Comparison of ENCODE assay signal across 8 cellular contexts in the genomic region with DNA sequence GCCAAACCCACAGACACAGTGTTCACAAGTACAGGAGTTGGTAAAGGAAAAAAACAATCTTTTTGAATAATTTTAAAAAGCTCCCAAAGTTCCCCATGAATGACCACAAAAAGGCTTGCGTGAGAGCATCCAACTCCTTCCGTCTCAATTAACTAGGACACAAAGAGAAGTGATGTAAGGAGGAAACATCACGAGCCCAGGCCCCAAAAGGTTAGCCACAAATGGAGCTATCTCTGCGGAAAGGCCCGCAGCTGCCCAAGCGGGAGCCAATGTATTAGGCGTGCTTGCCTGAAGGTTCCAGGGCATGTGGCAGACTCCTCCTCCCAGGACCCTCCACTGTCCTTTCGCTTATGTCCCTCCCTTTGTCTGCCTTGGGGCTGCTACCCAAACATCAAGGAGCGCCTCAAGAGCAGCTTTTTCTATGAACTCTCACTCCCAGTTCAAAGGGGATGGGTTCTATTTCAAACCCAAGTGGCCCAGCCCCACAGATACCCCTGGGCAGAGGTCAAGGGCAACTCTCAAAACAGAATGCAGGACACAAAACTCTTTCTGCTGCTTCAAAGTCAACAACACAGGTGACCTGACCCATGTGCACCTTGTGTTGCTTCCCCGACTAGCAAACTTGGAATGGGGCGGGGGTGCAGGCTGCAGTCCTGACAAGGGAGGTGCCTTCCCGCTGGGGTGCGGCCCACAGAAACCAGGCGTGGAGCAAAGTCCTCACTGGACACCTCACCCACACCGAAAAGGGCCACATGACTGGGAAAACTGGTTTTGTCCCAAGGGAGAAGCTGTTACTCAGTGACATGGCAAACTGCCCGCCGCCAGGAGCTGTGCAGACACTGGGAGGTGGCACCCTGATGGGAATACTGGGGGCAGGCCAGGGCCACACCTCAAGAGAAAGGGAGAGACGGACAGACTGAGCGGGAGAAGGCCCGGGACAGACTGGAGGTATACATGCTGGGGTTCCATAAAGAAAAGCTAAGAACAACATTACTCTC. TPM values are rescaled to one million over a fixed set of nuclear protein-coding genes. Genes with fewer than 3 reads are reported as not detected.
DNase-seq lines count a peak whose midpoint lies in the region; ATAC-seq and TF ChIP-seq lines count a peak whose summit lies in the region.

No MANE protein-coding gene starts in this region.

- peaks cover 9% of the 10 kb centered on the region for H4K20me1 ChIP-seq in osteoblast (ENCODE audit: insufficient read depth, low read length)

- no peak for TF ChIP-seq POLR2A in GM18505 (IDR thresholded peaks at IDR 0.05; ENCODE audit: borderline replicate concordance, extremely low read depth, insufficient read depth, insufficient read length)

- H3K4me3 ChIP-seq in Caco-2 (ENCODE audit: low read depth, low read length) (no peak overlapping the region), RWPE2 (ENCODE audit: severe bottlenecking) (no peak overlapping the region), osteoblast (ENCODE audit: insufficient read depth, low read length) (no peak overlapping the region)

- no peak overlapping the region for H2AFZ ChIP-seq in osteoblast (ENCODE audit: low read length)

- no peaks in the 10 kb centered on the region for H3K9me3 Mint-ChIP-seq in Caco-2 (ENCODE audit: unreplicated experiment)

- H3K27me3 Mint-ChIP-seq in Caco-2 (ENCODE audit: insufficient read depth, unreplicated experiment): no peaks in the 10 kb centered on the region

- H3K4me1 ChIP-seq in Caco-2 (peaks cover 68% of the 10 kb centered on the region), RWPE2 (ENCODE audit: insufficient read depth, poor library complexity, severe bottlenecking) (peaks cover 15% of the 10 kb centered on the region), osteoblast (ENCODE audit: insufficient read depth, low read length) (peaks cover 33% of the 10 kb centered on the region)

- DNase-seq in Caco-2 (peak; percentile 97 to 98), RWPE2 (ENCODE audit: low spot score) (no peak), epidermal melanocyte (ENCODE audit: insufficient read length, low spot score) (peak; percentile 45), osteoblast (ENCODE audit: insufficient read length, low spot score, missing footprints) (no peak), activated gamma-delta T cell treated with Interleukin-2 at 50 U/mL for 16 hours (no peak), medulla oblongata (ENCODE audit: extremely low spot score) (no peak)
- DNase-seq in activated CD8-positive, alpha-beta memory T cell treated with anti-CD3 and anti-CD28 coated beads, Interleukin-2, amount 50 U/mL, for 4 hours: no peak

- intact Hi-C loops in Caco-2 (cut with micrococcal nuclease; ENCODE audit: unreplicated experiment): loop anchor here (1.0 kb wide), 4 partner anchors 17 to 37 kb away; a partner anchor contains a TSS

- POLR2A ChIA-PET in Caco-2 (lab: Charles Lee): interaction anchor here (0.6 to 3.2 kb wide), 7 partner anchors 8 to 144 kb away, joined by 3 to 75 read pairs (median 4); a partner anchor contains a TSS

- no peaks in the 10 kb centered on the region for H3K9me3 ChIP-seq in Caco-2
- H3K9me3 ChIP-seq in RWPE2 (ENCODE audit: severe bottlenecking): no peaks in the 10 kb centered on the region
- H3K9me3 ChIP-seq in osteoblast (ENCODE audit: low read depth, low read length): no peaks in the 10 kb centered on the region

- peaks cover 2% of the 10 kb centered on the region for H3K36me3 ChIP-seq in Caco-2 (ENCODE audit: control insufficient read depth, insufficient read depth, low read length)
- H3K36me3 ChIP-seq in RWPE2 (ENCODE audit: low read depth): peaks cover 54% of the 10 kb centered on the region
- H3K36me3 ChIP-seq in osteoblast (ENCODE audit: insufficient read depth, low read length): peaks cover 26% of the 10 kb centered on the region

- H3K27me3 ChIP-seq in Caco-2 (replicated peaks; ENCODE audit: control insufficient read depth, insufficient read depth, low read length) (no peaks in the 10 kb centered on the region), RWPE2 (ENCODE audit: insufficient read depth, poor library complexity, severe bottlenecking) (no peaks in the 10 kb centered on the region), osteoblast (ENCODE audit: insufficient read depth, low read length) (no peaks in the 10 kb centered on the region)

- H3K4me2 ChIP-seq in osteoblast (ENCODE audit: insufficient read depth, low read length): no peak overlapping the region

- CTCF ChIA-PET in Caco-2 (lab: Charles Lee): interaction anchor here (0.8 to 3.3 kb wide), 6 partner anchors 13 to 56 kb away, joined by 3 to 20 read pairs (median 4); a partner anchor contains a TSS

- peak; percentile 71 for ATAC-seq in RWPE2 (ENCODE audit: low read depth)
- no peak for ATAC-seq in GM18505 (IDR thresholded peaks at IDR 0.05; ENCODE audit: unreplicated experiment)

- H3K27ac ChIP-seq in RWPE2 (ENCODE audit: poor library complexity, severe bottlenecking): peak overlapping the region; percentile 15
- peak overlapping the region; percentile 65 for H3K27ac ChIP-seq in osteoblast (ENCODE audit: low read depth, low read length)

- TF ChIP-seq CTCF in Caco-2 (IDR thresholded peaks at IDR 0.05; ENCODE audit: insufficient read depth in 1 of 2, low read depth in 1 of 2, low read length in 1 of 2, severe bottlenecking in 1 of 2, unreplicated experiment in 1 of 2) (peak in 1 of 2 experiments; percentile 26), RWPE2 (IDR thresholded peaks at IDR 0.05; ENCODE audit: poor library complexity, severe bottlenecking) (no peak), osteoblast (IDR thresholded peaks at IDR 0.05; ENCODE audit: extremely low read depth, low read depth, low read length) (no peak)

- peaks cover 70% of the 10 kb centered on the region for H3K36me3 Mint-ChIP-seq in Caco-2 (ENCODE audit: insufficient read depth, unreplicated experiment)

- BruUV-seq in Caco-2 (replicated peaks; lab: Mats Ljungman, UMichigan): TSS peak; percentile 73

- H3K27ac Mint-ChIP-seq in Caco-2 (ENCODE audit: unreplicated experiment): peak overlapping the region; percentile 100

- peak overlapping the region; percentile 78 for H3K4me3 Mint-ChIP-seq in Caco-2 (ENCODE audit: unreplicated experiment)

- peaks cover 88% of the 10 kb centered on the region for H3K79me2 ChIP-seq in osteoblast (ENCODE audit: insufficient read depth, low read length)

- H3K4me1 Mint-ChIP-seq in Caco-2 (ENCODE audit: low read depth, unreplicated experiment): peaks cover 50% of the 10 kb centered on the region

RNA-seq across cellular contexts. Expression of a gene that starts 17.6 kb away (rescaled TPM):
- total RNA-seq in Caco-2 (2022) (70.3 and 77.7 TPM in 2 replicates), osteoblast (10.9 and 14.1 TPM in 2 replicates)

RNA-seq across cellular contexts. Expression of a gene that starts 34.6 kb away (rescaled TPM):
- 238 and 251 TPM in 2 replicates for total RNA-seq in Caco-2 (2022)
- total RNA-seq in osteoblast: 99.9 and 105 TPM in 2 replicates

RNA-seq across cellular contexts. Expression of a gene that starts 47.6 kb away (rescaled TPM):
- total RNA-seq in Caco-2 (2022): 86.5 and 91.7 TPM in 2 replicates
- total RNA-seq in osteoblast: 13.4 and 15.3 TPM in 2 replicates

Comparison
In these comparisons a context has a peak if more than half of its experiments do, and no peak if none do; other contexts are left out.
1. DNase-seq: peak in Caco-2 (2 of 2) and epidermal melanocyte (single experiment); none in RWPE2 (single experiment), osteoblast (single experiment), activated gamma-delta T cell treated with Interleukin-2 at 50 U/mL for 16 hours (single experiment), medulla oblongata (single experiment) and activated CD8-positive, alpha-beta memory T cell treated with anti-CD3 and anti-CD28 coated beads, Interleukin-2, amount 50 U/mL, for 4 hours (single experiment).